Comparison of ENCODE assay signal across 1 cellular context in the genomic region with DNA sequence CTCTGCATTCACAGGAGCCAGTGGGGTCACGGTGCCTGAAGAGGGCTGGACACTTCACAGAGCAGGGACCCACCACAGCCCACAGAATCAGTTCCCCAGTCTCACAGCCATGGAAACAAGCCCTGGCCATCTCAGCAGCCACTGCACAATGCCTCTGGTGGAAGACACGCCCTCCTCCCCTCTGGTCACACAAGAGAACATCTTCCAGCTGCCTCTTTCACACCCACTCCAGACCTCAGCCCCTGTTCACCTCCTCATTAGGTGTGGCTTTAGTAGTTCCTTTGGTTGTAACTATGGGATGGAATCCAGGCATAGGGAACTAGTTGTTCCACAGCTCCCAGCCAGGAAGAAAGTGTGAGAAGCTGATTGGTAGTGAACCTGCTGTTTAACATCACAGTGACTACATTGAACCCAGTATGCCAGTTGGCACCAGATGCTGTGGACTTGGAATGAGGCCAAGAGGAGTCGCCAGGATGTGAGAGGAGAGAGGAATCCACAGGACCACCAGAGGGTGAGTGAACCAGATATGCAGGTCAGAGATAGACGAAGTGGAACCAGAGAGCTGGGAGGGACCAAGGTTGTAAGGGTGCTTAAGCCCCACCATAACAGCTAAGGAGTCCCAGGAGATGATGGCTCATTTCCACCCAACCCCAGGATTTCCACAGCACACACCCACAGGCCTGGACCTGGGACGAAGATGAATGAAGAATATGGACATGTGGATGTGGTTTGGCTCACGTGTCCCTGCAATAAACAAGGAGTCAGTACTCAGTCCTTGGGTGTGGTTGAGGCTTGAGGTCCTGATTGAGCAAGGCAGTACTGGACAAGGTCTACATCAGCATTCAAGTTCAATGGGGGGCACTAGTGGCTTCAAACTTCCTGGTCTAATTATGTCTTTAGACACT.
TF ChIP-seq lines count a peak whose summit lies in the region.

No MANE protein-coding gene starts in this region.

TF ChIP-seq in endothelial cell of umbilical vein, 7 proteins besides CTCF, POLR2A, EP300 and RAD21:
- no peak for TF ChIP-seq FOS (IDR thresholded peaks at IDR 0.05; ENCODE audit: borderline replicate concordance, insufficient read depth, low read length)
- TF ChIP-seq MYC (IDR thresholded peaks at IDR 0.05; ENCODE audit: low read depth, low read length), result no peak
- TF ChIP-seq EZH2 (IDR thresholded peaks at IDR 0.05; ENCODE audit: borderline replicate concordance, low read depth, low read length, severe bottlenecking), result no peak
- TF ChIP-seq, protein P1, sequence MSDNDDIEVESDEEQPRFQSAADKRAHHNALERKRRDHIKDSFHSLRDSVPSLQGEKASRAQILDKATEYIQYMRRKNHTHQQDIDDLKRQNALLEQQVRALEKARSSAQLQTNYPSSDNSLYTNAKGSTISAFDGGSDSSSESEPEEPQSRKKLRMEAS (IDR thresholded peaks at IDR 0.05; ENCODE audit: insufficient read depth, insufficient read length), result no peak
- no peak for TF ChIP-seq GATA2 (IDR thresholded peaks at IDR 0.05; ENCODE audit: insufficient read depth, insufficient read length, low read depth, low read length)
- no peak for TF ChIP-seq POLR2AphosphoS5 (IDR thresholded peaks at IDR 0.05; ENCODE audit: insufficient read depth, low read depth, low read length)
- no peak for TF ChIP-seq JUN (IDR thresholded peaks at IDR 0.05; ENCODE audit: borderline replicate concordance, insufficient read depth, insufficient read length, low read depth)
